Comparison of ENCODE assay signal across 8 cellular contexts in the genomic region with DNA sequence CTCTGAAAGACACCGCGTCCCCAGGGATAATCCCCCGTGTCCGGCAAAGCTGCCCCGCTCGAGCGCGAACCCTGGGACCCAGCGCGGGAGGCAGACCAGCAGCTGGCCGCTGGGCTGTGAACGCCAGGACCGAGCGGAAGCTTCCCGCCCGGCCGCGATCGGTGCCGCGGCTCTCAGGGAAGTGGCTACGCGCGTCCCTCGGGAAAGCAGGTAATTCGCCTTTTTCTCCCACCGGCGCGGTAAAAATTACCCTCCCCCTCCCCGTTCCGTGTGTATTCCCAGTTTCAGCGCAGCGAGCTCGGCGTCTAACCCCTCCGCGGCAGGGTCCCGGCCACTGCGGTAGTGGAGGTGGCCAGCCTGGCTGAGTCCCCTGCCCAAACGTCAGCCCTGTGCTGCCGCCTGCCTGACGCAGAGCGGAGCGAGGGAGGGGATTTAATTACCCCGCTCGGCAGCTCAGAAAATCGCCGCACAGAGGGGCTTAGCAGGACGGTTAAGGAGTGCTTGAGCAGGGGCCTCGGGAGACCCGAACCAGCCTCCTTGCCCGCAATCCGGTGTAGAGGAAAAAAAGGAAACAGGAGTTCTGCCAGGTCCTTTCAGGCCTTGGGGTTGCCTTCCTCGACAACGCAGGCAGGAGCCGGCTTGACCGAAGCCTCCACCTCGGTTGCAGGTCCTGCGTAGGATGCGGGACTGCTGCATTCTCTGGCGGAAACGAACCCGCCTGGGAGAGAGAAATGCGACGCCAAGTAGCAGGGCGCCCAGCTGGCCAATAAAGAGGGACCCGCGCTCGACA. TPM values are rescaled to one million over a fixed set of nuclear protein-coding genes. Genes with fewer than 3 reads are reported as not detected.
DNase-seq lines count a peak whose midpoint lies in the region; ATAC-seq, FAIRE-seq and TF ChIP-seq lines count a peak whose summit lies in the region.

No MANE protein-coding gene starts in this region.

- H3K27me3 ChIP-seq in SJSA1 (replicated peaks) = no peaks in the 10 kb centered on the region
- peaks cover 100% of the 10 kb centered on the region for H3K27me3 ChIP-seq in endodermal cell (ENCODE audit: control insufficient read depth, insufficient read depth, low read length, poor library complexity, severe bottlenecking)

- peaks cover 43% of the 10 kb centered on the region for H3K36me3 ChIP-seq in SJSA1
- H3K36me3 ChIP-seq in endodermal cell (ENCODE audit: control insufficient read depth, insufficient read depth, low read length) = no peaks in the 10 kb centered on the region

- H3K27me3 Mint-ChIP-seq in endodermal cell (ENCODE audit: insufficient read depth) = peaks cover 94% of the 10 kb centered on the region
- peaks cover 29 to 86% (median 42%) of the 10 kb centered on the region in 5 donors for H3K27me3 Mint-ChIP-seq in naive thymus-derived CD8-positive, alpha-beta T cell

- no peak overlapping the region for H3K27ac Mint-ChIP-seq in endodermal cell
- H3K27ac Mint-ChIP-seq in naive thymus-derived CD8-positive, alpha-beta T cell = peak overlapping the region in 2 of 10 donors; percentile 40 to 67

- WGBS in endodermal cell (ENCODE audit: insufficient coverage in 1 of 2, insufficient read length in 1 of 2), 2 experiments = 1% methylated on average over 45 to 69 of the region's 69 CpGs

- H3K4me3 Mint-ChIP-seq in endodermal cell = peak overlapping the region; percentile 62
- peak overlapping the region; percentile 65 to 88 (median 81) for H3K4me3 Mint-ChIP-seq in naive thymus-derived CD8-positive, alpha-beta T cell

- peaks cover 20% of the 10 kb centered on the region for H3K4me1 Mint-ChIP-seq in endodermal cell
- H3K4me1 Mint-ChIP-seq in naive thymus-derived CD8-positive, alpha-beta T cell = peaks cover 11 to 62% (median 40%) of the 10 kb centered on the region in 4 donors

- POLR2A ChIA-PET in naive thymus-derived CD8-positive, alpha-beta T cell (lab: Charles Lee) = interaction anchor here (0.5 to 0.7 kb wide), 3 partner anchors 7 to 111 kb away, joined by 3 to 4 read pairs (median 4); no protein-coding TSS in a partner anchor

- ATAC-seq in naive thymus-derived CD8-positive, alpha-beta T cell = no peak

- H3K36me3 Mint-ChIP-seq in endodermal cell (ENCODE audit: low read depth) = no peaks in the 10 kb centered on the region
- H3K36me3 Mint-ChIP-seq in naive thymus-derived CD8-positive, alpha-beta T cell = no peaks in the 10 kb centered on the region

- FAIRE-seq in urothelium cell line (lab: Jason Lieb, UNC) = no peak

- H3K9ac ChIP-seq in endodermal cell (ENCODE audit: extremely low read depth, low read length, poor library complexity, severe bottlenecking) = no peak overlapping the region

- H3K4me1 ChIP-seq in SJSA1 (replicated peaks) (peaks cover 41% of the 10 kb centered on the region), endodermal cell (ENCODE audit: control insufficient read depth, insufficient read depth, low read length) (peaks cover 5% of the 10 kb centered on the region)

- peaks cover 2% of the 10 kb centered on the region for H3K9me3 ChIP-seq in SJSA1 (replicated peaks)
- H3K9me3 ChIP-seq in endodermal cell (ENCODE audit: control insufficient read depth, low read length) = no peaks in the 10 kb centered on the region

- peak; percentile 61 for TF ChIP-seq CTCF in endodermal cell (conservative IDR thresholded peaks at IDR 0.05)

- H3K27ac ChIP-seq in SJSA1 = peak overlapping the region; percentile 94
- no peak overlapping the region for H3K27ac ChIP-seq in endodermal cell (ENCODE audit: low read depth, low read length)

- DNase-seq in activated effector memory CD4-positive, alpha-beta T cell treated with anti-CD3 and anti-CD28 coated beads, Interleukin-2, amount 50 U/mL, for 16 hours = peak; percentile 66
- no peak for DNase-seq in activated effector memory CD4-positive, alpha-beta T cell treated with Interleukin-2 at 50 U/mL for 16 hours
- DNase-seq in SJSA1 (ENCODE audit: low read depth in 1 of 2, low spot score in 2 of 2) (peak in 1 of 2 experiments; percentile 69), endodermal cell (peak; percentile 87), RPMI8226 (no peak), urothelium cell line (ENCODE audit: low spot score) (no peak)
- DNase-seq in naive thymus-derived CD8-positive, alpha-beta T cell = peak in 4 of 10 donors; percentile 15 to 35 (median 28)
- no peak for DNase-seq in stimulated activated CD4-positive, alpha-beta T cell treated with anti-CD3 and anti-CD28 coated beads, Interleukin-4, amount 100 ng/mL, for 1 hour

- H3K4me3 ChIP-seq in SJSA1 (peak overlapping the region; percentile 84), endodermal cell (ENCODE audit: low read length) (peak overlapping the region; percentile 71)

- no peaks in the 10 kb centered on the region for H3K9me3 Mint-ChIP-seq in endodermal cell
- no peaks in the 10 kb centered on the region for H3K9me3 Mint-ChIP-seq in naive thymus-derived CD8-positive, alpha-beta T cell

RNA-seq across cellular contexts. Expression of a gene that starts 2.9 kb away (rescaled TPM):
- total RNA-seq in SJSA1 (2014; rRNA removed; shearing (Covaris generic)) = 14.9 and 15.5 TPM in 2 replicates
- total RNA-seq in endodermal cell = 1 to 10 TPM; 1.2 to 1.6 TPM
- polyA plus RNA-seq in endodermal cell (2013, experiment 1 of 2) = 4.4 TPM
- polyA plus RNA-seq in endodermal cell (2013, experiment 2 of 2) = 3.9 TPM
- total RNA-seq in naive thymus-derived CD8-positive, alpha-beta T cell = not detected
- not detected for polyA plus RNA-seq in naive thymus-derived CD8-positive, alpha-beta T cell

RNA-seq across cellular contexts. Expression of a gene that starts 23.4 kb away (rescaled TPM):
- not detected in 2 replicates for total RNA-seq in SJSA1 (2014; rRNA removed; shearing (Covaris generic))
- total RNA-seq in endodermal cell = not detected
- polyA plus RNA-seq in endodermal cell (2013, experiment 1 of 2) = not detected
- polyA plus RNA-seq in endodermal cell (2013, experiment 2 of 2) = not detected
- total RNA-seq in naive thymus-derived CD8-positive, alpha-beta T cell = not detected
- not detected for polyA plus RNA-seq in naive thymus-derived CD8-positive, alpha-beta T cell

Comparison
In these comparisons a context has a peak if more than half of its experiments do, and no peak if none do; other contexts are left out.
1. DNase-seq: peak in activated effector memory CD4-positive, alpha-beta T cell treated with anti-CD3 and anti-CD28 coated beads, Interleukin-2, amount 50 U/mL, for 16 hours (single experiment) and endodermal cell (single experiment); none in activated effector memory CD4-positive, alpha-beta T cell treated with Interleukin-2 at 50 U/mL for 16 hours (single experiment), RPMI8226 (single experiment), urothelium cell line (single experiment) and stimulated activated CD4-positive, alpha-beta T cell treated with anti-CD3 and anti-CD28 coated beads, Interleukin-4, amount 100 ng/mL, for 1 hour (single experiment).